Comparison of ENCODE assay signal across 8 cellular contexts in genomic region chr6:39914239-39914638, GRCh38.
"Had no signal": no experiment of that assay in that cellular context is flagged by ENCODE, and none has a peak within 500 bp of the region (broad histone marks: within the 10 kb centered on the region; RNA-seq: fewer than 3 reads in every experiment).

No MANE protein-coding gene starts in this region.

- H3K9ac ChIP-seq: KMS-11 had no signal

- DNase-seq: HCEC 1CT, IMR-90, KBM-7 had no signal

- FAIRE-seq: H1, H54 had no signal

- H3K4me3 ChIP-seq: GM23338 had no signal

- H2AFZ ChIP-seq: GM23338 had no signal

- ATAC-seq: GM23338 had no signal

- H3K4me2 ChIP-seq: GM23338, KMS-11 had no signal

- H3K27ac ChIP-seq: HL-60, KMS-11 had no signal
